ENCODE assay signal across 9 cellular contexts in the genomic region with DNA sequence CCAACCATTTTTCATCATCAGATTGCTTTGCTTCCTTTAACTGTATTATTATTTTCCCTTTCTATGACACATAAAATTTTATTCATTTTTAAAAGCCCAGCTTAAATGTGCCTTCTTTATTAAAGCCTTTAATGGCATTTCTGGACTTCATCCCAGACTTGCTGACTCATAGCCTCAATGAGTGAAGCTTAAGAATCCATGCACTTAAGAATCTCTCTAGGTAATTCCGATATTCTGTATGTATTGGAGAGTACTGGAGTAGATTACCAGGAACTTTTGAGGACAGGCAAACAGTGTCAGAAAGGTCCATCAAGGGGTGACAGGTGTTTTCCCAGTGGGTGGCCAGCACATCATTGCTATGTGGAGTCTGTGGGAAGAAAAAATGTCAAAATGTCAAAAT.
A peak's percentile ranks its signal among the peaks of the same experiment; 100 is the strongest.
DNase-seq lines count a peak whose midpoint lies in the region; FAIRE-seq and TF ChIP-seq lines count a peak whose summit lies in the region.
"Had no signal": no experiment of that assay in that cellular context is flagged by ENCODE, and none has a peak within 500 bp of the region (broad histone marks: within the 10 kb centered on the region; RNA-seq: fewer than 3 reads in every experiment).

No MANE protein-coding gene starts in this region.

- no peak overlapping the region for H2AFZ ChIP-seq in Karpas-422 (ENCODE audit: low read length)

- intact Hi-C loops in posterior vena cava (cut with DNase I), result no loop called here

- no peaks in the 10 kb centered on the region for H3K27me3 ChIP-seq in BJ (ENCODE audit: control insufficient read depth, insufficient read depth, low read length)
- no peaks in the 10 kb centered on the region for H3K27me3 ChIP-seq in Karpas-422 (ENCODE audit: low read length)

- H3K4me3 ChIP-seq in BJ (ENCODE audit: low read depth, low read length) (no peak overlapping the region), astrocyte of the spinal cord (ENCODE audit: low read depth, low read length) (no peak overlapping the region), Karpas-422 (ENCODE audit: low read length) (no peak overlapping the region)

- FAIRE-seq in HTR-8/SVneo (lab: Jason Lieb, UNC) (no peak), GM12892 (lab: Jason Lieb, UNC) (no peak)
- FAIRE-seq: GM19239 had no signal

- H3K9me2 ChIP-seq in Karpas-422 (replicated peaks; ENCODE audit: insufficient read depth, low read length), result no peaks in the 10 kb centered on the region

- H3K4me1 ChIP-seq in Karpas-422 (ENCODE audit: low read length), result no peaks in the 10 kb centered on the region

- H4K20me1 ChIP-seq in Karpas-422 (ENCODE audit: insufficient read depth, low read depth, low read length), result no peaks in the 10 kb centered on the region

- no peak overlapping the region for H3K27ac ChIP-seq in Karpas-422 (ENCODE audit: low read length)

- no peak for TF ChIP-seq POLR2A in GM12892 (IDR thresholded peaks at IDR 0.05; ENCODE audit: low read depth, low read length)

- H3K9me3 ChIP-seq in Karpas-422 (ENCODE audit: low read length), result no peaks in the 10 kb centered on the region

- no peak overlapping the region for H3K9ac ChIP-seq in Karpas-422 (ENCODE audit: low read length)

- H3K79me2 ChIP-seq in Karpas-422 (ENCODE audit: low read length), result no peaks in the 10 kb centered on the region

- DNase-seq in BJ (ENCODE audit: low read depth) (peak; percentile 99), HTR-8/SVneo (ENCODE audit: insufficient read length, low spot score) (peak; percentile 44), astrocyte of the spinal cord (ENCODE audit: low read depth, low spot score) (peak; percentile 98), kidney tubule cell (ENCODE audit: low spot score) (peak; percentile 79), CD1c-positive myeloid dendritic cell (ENCODE audit: extremely low spot score) (no peak), posterior vena cava (ENCODE audit: low spot score) (no peak), Karpas-422 (no peak), GM12892 (ENCODE audit: insufficient read length) (no peak)

- no peak overlapping the region for H3K4me2 ChIP-seq in Karpas-422 (ENCODE audit: low read depth, low read length, poor library complexity, severe bottlenecking)

- in situ Hi-C loops in astrocyte of the spinal cord (cut with HindIII; ENCODE audit: low sequenced_read_pairs), result no loop called here

- no peak for TF ChIP-seq CTCF in BJ (IDR thresholded peaks at IDR 0.05; ENCODE audit: insufficient read depth, low read depth, low read length)
- TF ChIP-seq CTCF in astrocyte of the spinal cord (IDR thresholded peaks at IDR 0.05; ENCODE audit: low read depth, low read length), result no peak

- no peaks in the 10 kb centered on the region for H3K36me3 ChIP-seq in BJ (ENCODE audit: control insufficient read depth, insufficient read depth, low read length)
- H3K36me3 ChIP-seq in Karpas-422 (ENCODE audit: insufficient read depth, low read length), result no peaks in the 10 kb centered on the region

- CTCF ChIA-PET in BJ (lab: Yijun Ruan, JAX), result interaction anchor here (1.1 kb wide), 1 partner anchor 45 kb away, joined by 3 read pairs; no protein-coding TSS in a partner anchor

- POLR2A ChIA-PET in BJ (lab: Charles Lee), result interaction anchor here (0.6 kb wide), 1 partner anchor 40 kb away, joined by 3 read pairs; no protein-coding TSS in a partner anchor

Comparison
In these comparisons a context has a peak if more than half of its experiments do, and no peak if none do; other contexts are left out.
1. DNase-seq: peak in BJ (single experiment), HTR-8/SVneo (single experiment), astrocyte of the spinal cord (single experiment) and kidney tubule cell (single experiment); none in CD1c-positive myeloid dendritic cell (single experiment), posterior vena cava (single experiment), Karpas-422 (single experiment) and GM12892 (single experiment).